In the genomic region with DNA sequence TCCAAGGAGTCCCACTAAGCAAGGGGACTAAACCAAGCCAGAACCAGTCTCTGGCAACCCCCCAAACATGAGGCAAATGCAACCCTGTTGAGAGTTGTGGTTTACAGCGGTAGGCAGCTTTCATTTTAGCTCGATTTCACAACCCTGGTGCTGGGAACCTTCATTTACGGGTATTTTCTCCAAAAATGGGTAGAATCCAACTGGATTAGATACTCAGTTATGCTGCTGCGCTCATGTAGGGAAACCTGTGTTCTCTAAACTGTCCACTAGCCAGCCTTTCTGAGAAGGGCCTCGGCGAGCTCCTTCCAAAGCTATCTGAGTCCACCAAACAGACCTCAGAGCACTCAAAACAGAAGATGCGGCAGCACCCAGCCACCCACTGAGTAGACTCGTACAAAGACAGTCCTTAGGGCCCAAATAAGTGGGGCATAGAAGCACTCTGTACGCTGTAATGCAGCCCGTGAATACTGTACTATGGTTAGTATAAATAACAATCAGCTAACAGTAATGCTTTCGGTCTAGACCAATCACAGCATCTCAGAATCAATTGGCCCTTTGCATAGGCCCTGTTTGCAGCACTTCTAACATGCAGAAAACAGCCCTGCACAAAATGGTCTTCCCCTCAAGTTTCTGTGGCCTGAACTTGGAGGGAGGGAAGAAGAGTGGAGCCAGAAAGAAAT, we compare ENCODE assay signal across 8 cellular contexts.
DNase-seq lines count a peak whose midpoint lies in the region; ATAC-seq and TF ChIP-seq lines count a peak whose summit lies in the region.

No MANE protein-coding gene starts in this region.

- ATAC-seq in GM19372 (IDR thresholded peaks at IDR 0.05; ENCODE audit: low read depth, unreplicated experiment) (peak; percentile 60), HG03460 (IDR thresholded peaks at IDR 0.05; ENCODE audit: unreplicated experiment) (peak; percentile 46)
- peak; percentile 66 to 83 for ATAC-seq in activated naive CD4-positive, alpha-beta T cell treated with anti-CD3 and anti-CD28 coated beads, Interleukin-2, amount 50 U/mL, for 72 hours

- H3K4me1 Mint-ChIP-seq in type B pancreatic cell (ENCODE audit: unreplicated experiment), result no peaks in the 10 kb centered on the region
- H3K4me1 Mint-ChIP-seq in nephron progenitor cell, result no peaks in the 10 kb centered on the region

- H3K9me3 Mint-ChIP-seq in activated naive CD4-positive, alpha-beta T cell treated with anti-CD3 and anti-CD28 coated beads, Interleukin-2, amount 50 U/mL, for 72 hours, result no peaks in the 10 kb centered on the region
- H3K9me3 Mint-ChIP-seq in type B pancreatic cell, result no peaks in the 10 kb centered on the region
- no peaks in the 10 kb centered on the region for H3K9me3 Mint-ChIP-seq in nephron progenitor cell

- TF ChIP-seq CTCF in type B pancreatic cell (conservative IDR thresholded peaks at IDR 0.05) (no peak), nephron progenitor cell (IDR thresholded peaks at IDR 0.05) (no peak)

- H3K27me3 Mint-ChIP-seq in type B pancreatic cell, result no peaks in the 10 kb centered on the region
- peaks cover 6% of the 10 kb centered on the region for H3K27me3 Mint-ChIP-seq in nephron progenitor cell (ENCODE audit: low read depth, poor library complexity)

- H3K4me3 Mint-ChIP-seq in type B pancreatic cell, result no peak overlapping the region
- H3K4me3 Mint-ChIP-seq in nephron progenitor cell, result no peak overlapping the region

- DNase-seq in AG08396 (ENCODE audit: low spot score), result peak; percentile 26
- no peak for DNase-seq in activated naive CD4-positive, alpha-beta T cell treated with anti-CD3 and anti-CD28 coated beads, Interleukin-2, amount 50 U/mL, for 72 hours (ENCODE audit: low spot score in 2 of 2)
- DNase-seq in myocyte (ENCODE audit: low read depth), result peak; percentile 92
- DNase-seq in OCI-M2 (lab: John Stamatoyannopoulos, UW; ENCODE audit: unreplicated experiment), result no peak
- no peak for DNase-seq in type B pancreatic cell (ENCODE audit: extremely low spot score, unreplicated experiment)
- no peak for DNase-seq in nephron progenitor cell

- peaks cover 68 to 96% of the 10 kb centered on the region in 2 donors for H3K36me3 Mint-ChIP-seq in activated naive CD4-positive, alpha-beta T cell treated with anti-CD3 and anti-CD28 coated beads, Interleukin-2, amount 50 U/mL, for 72 hours
- H3K36me3 Mint-ChIP-seq in type B pancreatic cell (peaks cover 57% of the 10 kb centered on the region), nephron progenitor cell (ENCODE audit: low read depth) (peaks cover 87% of the 10 kb centered on the region)

- peak overlapping the region; percentile 97 to 99 for H3K27ac Mint-ChIP-seq in activated naive CD4-positive, alpha-beta T cell treated with anti-CD3 and anti-CD28 coated beads, Interleukin-2, amount 50 U/mL, for 72 hours
- H3K27ac Mint-ChIP-seq in type B pancreatic cell (no peak overlapping the region), nephron progenitor cell (no peak overlapping the region)

Comparison
In these comparisons a context has a peak if more than half of its experiments do, and no peak if none do; other contexts are left out.
1. DNase-seq: peak in AG08396 (single experiment) and myocyte (single experiment); none in activated naive CD4-positive, alpha-beta T cell treated with anti-CD3 and anti-CD28 coated beads, Interleukin-2, amount 50 U/mL, for 72 hours (0 of 2), OCI-M2 (single experiment), type B pancreatic cell (single experiment) and nephron progenitor cell (single experiment).
2. H3K27ac Mint-ChIP-seq: peak in activated naive CD4-positive, alpha-beta T cell treated with anti-CD3 and anti-CD28 coated beads, Interleukin-2, amount 50 U/mL, for 72 hours (2 of 2); none in type B pancreatic cell (single experiment) and nephron progenitor cell (single experiment).
3. Peak in every context shown above with its lines, with median percentiles within 50 percentile points of each other: ATAC-seq.